17 cellular contexts compared by ENCODE assay signal in the genomic region with DNA sequence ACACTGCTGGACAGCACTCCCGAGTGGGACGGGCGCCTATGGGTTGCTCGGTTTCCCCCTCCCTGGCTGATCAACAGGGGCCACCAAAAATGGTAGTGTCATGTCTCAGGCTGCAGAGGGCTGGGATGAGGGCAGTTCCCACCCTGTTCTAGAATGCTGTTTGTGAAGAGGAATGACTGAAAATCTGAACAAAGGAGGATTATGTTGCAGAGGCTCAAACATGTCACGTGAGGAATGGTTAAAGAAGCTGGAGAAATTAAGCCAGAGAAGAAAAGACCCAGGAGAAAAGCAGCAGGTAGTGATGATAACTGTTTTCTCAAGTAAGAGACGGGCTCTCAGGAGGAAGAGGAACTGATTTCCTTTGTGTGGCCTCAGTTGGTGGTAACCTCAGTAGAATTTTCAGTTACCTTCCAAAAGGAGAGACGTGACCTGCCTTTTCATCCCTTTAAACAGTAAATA. TPM values are rescaled to one million over a fixed set of nuclear protein-coding genes. Genes with fewer than 3 reads are reported as not detected.
DNase-seq lines count a peak whose midpoint lies in the region; ATAC-seq and TF ChIP-seq lines count a peak whose summit lies in the region.
"Had no signal": no experiment of that assay in that cellular context is flagged by ENCODE, and none has a peak within 500 bp of the region (broad histone marks: within the 10 kb centered on the region; RNA-seq: fewer than 3 reads in every experiment).

No MANE protein-coding gene starts in this region.

- no peaks in the 10 kb centered on the region for H3K9me3 Mint-ChIP-seq in activated T-helper 2 cell treated with anti-CD3 and anti-CD28 coated beads, Interferon-gamma antibody, Interleukin-2, Interleukin-4, amounts not matched to agents 10 μg/mL and 5 μg/mL and 100 μg/mL, durations not matched to agents 14 hours and 24 hours and 36 hours
- no peaks in the 10 kb centered on the region for H3K9me3 Mint-ChIP-seq in progenitor cell of endocrine pancreas (ENCODE audit: low read depth)
- H3K9me3 Mint-ChIP-seq: activated naive CD4-positive, alpha-beta T cell treated with anti-CD3 and anti-CD28 coated beads for 36 hours; CD8-positive, alpha-beta memory T cell; T-helper 1 cell treated with Interleukin-12 subunit alpha and Interleukin-12 subunit beta and Interleukin-4 antibody, amounts not matched to agents 30 μg/mL and 1 μg/mL, for 36 hours had no signal

- H3K36me3 ChIP-seq in H7 (replicated peaks; ENCODE audit: control insufficient read depth, insufficient read depth, low read length) (peaks cover 3% of the 10 kb centered on the region), iPS-18a (ENCODE audit: control insufficient read depth, low read depth, low read length) (peaks cover 9% of the 10 kb centered on the region)
- H3K36me3 ChIP-seq: prostate gland had no signal

- no peak overlapping the region for H3K4me3 Mint-ChIP-seq in activated T-helper 2 cell treated with anti-CD3 and anti-CD28 coated beads, Interferon-gamma antibody, Interleukin-2, Interleukin-4, amounts not matched to agents 10 μg/mL and 5 μg/mL and 100 μg/mL, durations not matched to agents 14 hours and 24 hours and 36 hours (ENCODE audit: low read depth)
- H3K4me3 Mint-ChIP-seq in progenitor cell of endocrine pancreas (ENCODE audit: low read depth): no peak overlapping the region
- H3K4me3 Mint-ChIP-seq: activated naive CD4-positive, alpha-beta T cell treated with anti-CD3 and anti-CD28 coated beads for 36 hours; CD8-positive, alpha-beta memory T cell; T-helper 1 cell treated with Interleukin-12 subunit alpha and Interleukin-12 subunit beta and Interleukin-4 antibody, amounts not matched to agents 30 μg/mL and 1 μg/mL, for 36 hours had no signal

- no peaks in the 10 kb centered on the region for H3K27me3 Mint-ChIP-seq in activated T-helper 2 cell treated with anti-CD3 and anti-CD28 coated beads, Interferon-gamma antibody, Interleukin-2, Interleukin-4, amounts not matched to agents 10 μg/mL and 5 μg/mL and 100 μg/mL, durations not matched to agents 14 hours and 24 hours and 36 hours (ENCODE audit: low read depth)
- H3K27me3 Mint-ChIP-seq in progenitor cell of endocrine pancreas: no peaks in the 10 kb centered on the region
- H3K27me3 Mint-ChIP-seq: CD8-positive, alpha-beta memory T cell had no signal

- peak; percentile 78 for DNase-seq in H7
- no peak for DNase-seq in activated T-helper 2 cell treated with anti-CD3 and anti-CD28 coated beads, Interferon-gamma antibody, Interleukin-2, Interleukin-4, amounts not matched to agents 10 μg/mL and 5 μg/mL and 100 μg/mL, durations not matched to agents 14 hours and 24 hours and 36 hours (ENCODE audit: low spot score)
- no peak for DNase-seq in progenitor cell of endocrine pancreas (ENCODE audit: low spot score, unreplicated experiment)
- no peak for DNase-seq in lower leg skin (ENCODE audit: low spot score in 2 of 2)
- DNase-seq in activated T-cell treated with anti-CD3 and anti-CD28 coated beads, Interleukin-2, amount 50 U/mL, for 48 hours: no peak
- DNase-seq: activated CD4-positive, CD25-positive, alpha-beta regulatory T cell treated with anti-CD3 and anti-CD28 coated beads, Interleukin-2, amount 50 U/mL, for 72 hours; activated naive CD4-positive, alpha-beta T cell treated with anti-CD3 and anti-CD28 coated beads for 36 hours; CD8-positive, alpha-beta memory T cell; effector CD8-positive, alpha-beta T cell; EL; left lung; NCI-H446 had no signal

- intact Hi-C loops in activated T-helper 2 cell treated with anti-CD3 and anti-CD28 coated beads, Interferon-gamma antibody, Interleukin-2, Interleukin-4, amounts not matched to agents 10 μg/mL and 5 μg/mL and 100 μg/mL, durations not matched to agents 14 hours and 24 hours and 36 hours (cut with micrococcal nuclease): no loop called here
- intact Hi-C loops in lower leg skin (cut with DNase I; ENCODE audit: low total_unique reads): no loop called here

- no peak for TF ChIP-seq CTCF in progenitor cell of endocrine pancreas (IDR thresholded peaks at IDR 0.05; ENCODE audit: unreplicated experiment)
- no peak for TF ChIP-seq CTCF in lower leg skin (IDR thresholded peaks at IDR 0.05)

- peaks cover 23% of the 10 kb centered on the region for H3K4me1 ChIP-seq in iPS-18a (ENCODE audit: control insufficient read depth, low read depth, low read length)
- H3K4me1 ChIP-seq: prostate gland had no signal

- TF ChIP-seq POLR2A in lower leg skin (IDR thresholded peaks at IDR 0.05): no peak

- peaks cover 53% of the 10 kb centered on the region for H3K36me3 Mint-ChIP-seq in activated T-helper 2 cell treated with anti-CD3 and anti-CD28 coated beads, Interferon-gamma antibody, Interleukin-2, Interleukin-4, amounts not matched to agents 10 μg/mL and 5 μg/mL and 100 μg/mL, durations not matched to agents 14 hours and 24 hours and 36 hours (ENCODE audit: low read depth)
- H3K36me3 Mint-ChIP-seq in progenitor cell of endocrine pancreas (ENCODE audit: insufficient read depth): peaks cover 20% of the 10 kb centered on the region

- ATAC-seq in HG03175 (IDR thresholded peaks at IDR 0.05; ENCODE audit: unreplicated experiment) (no peak), HG03565 (IDR thresholded peaks at IDR 0.05; ENCODE audit: unreplicated experiment) (no peak)
- ATAC-seq: left lung had no signal

- H3K27ac ChIP-seq in iPS-18a (ENCODE audit: low read length): no peak overlapping the region
- H3K27ac ChIP-seq: left lung, prostate gland had no signal

- peak overlapping the region; percentile 9 for H3K27ac Mint-ChIP-seq in activated T-helper 2 cell treated with anti-CD3 and anti-CD28 coated beads, Interferon-gamma antibody, Interleukin-2, Interleukin-4, amounts not matched to agents 10 μg/mL and 5 μg/mL and 100 μg/mL, durations not matched to agents 14 hours and 24 hours and 36 hours
- peak overlapping the region; percentile 8 for H3K27ac Mint-ChIP-seq in progenitor cell of endocrine pancreas
- H3K27ac Mint-ChIP-seq: activated naive CD4-positive, alpha-beta T cell treated with anti-CD3 and anti-CD28 coated beads for 36 hours; T-helper 1 cell treated with Interleukin-12 subunit alpha and Interleukin-12 subunit beta and Interleukin-4 antibody, amounts not matched to agents 30 μg/mL and 1 μg/mL, for 36 hours had no signal

- H3K4me3 ChIP-seq in H7 (ENCODE audit: insufficient read depth, low read depth, low read length): no peak overlapping the region
- no peak overlapping the region for H3K4me3 ChIP-seq in iPS-18a (ENCODE audit: low read length)
- H3K4me3 ChIP-seq in lower leg skin (ENCODE audit: low read depth, poor library complexity, severe bottlenecking): no peak overlapping the region
- H3K4me3 ChIP-seq: left lung, prostate gland had no signal

- peak overlapping the region; percentile 9 for H3K9ac ChIP-seq in iPS-18a (ENCODE audit: low read length)

- H3K4me1 Mint-ChIP-seq in activated T-helper 2 cell treated with anti-CD3 and anti-CD28 coated beads, Interferon-gamma antibody, Interleukin-2, Interleukin-4, amounts not matched to agents 10 μg/mL and 5 μg/mL and 100 μg/mL, durations not matched to agents 14 hours and 24 hours and 36 hours (ENCODE audit: low read depth): peaks cover 6% of the 10 kb centered on the region
- no peaks in the 10 kb centered on the region for H3K4me1 Mint-ChIP-seq in progenitor cell of endocrine pancreas (ENCODE audit: low read depth)

- WGBS in lower leg skin, 2 donors: 84 to 87% methylated on average over 7 of the region's 7 CpGs

- H3K27me3 ChIP-seq in H7 (ENCODE audit: control insufficient read depth, insufficient read depth, low read length) (no peaks in the 10 kb centered on the region), iPS-18a (ENCODE audit: control insufficient read depth, insufficient read depth, low read length) (no peaks in the 10 kb centered on the region)
- H3K27me3 ChIP-seq: left lung had no signal

- H3K9me3 ChIP-seq in iPS-18a (ENCODE audit: control insufficient read depth, low read depth, low read length): no peaks in the 10 kb centered on the region
- H3K9me3 ChIP-seq: left lung, prostate gland had no signal

RNA-seq across cellular contexts. Expression of a gene that starts 10.4 kb away (rescaled TPM):
- 53.2 and 59.9 TPM in 2 replicates for total RNA-seq in H7 (2014; rRNA removed; shearing (Covaris generic))
- 61.4 and 63.1 TPM in 2 replicates for total RNA-seq in activated T-helper 2 cell treated with anti-CD3 and anti-CD28 coated beads, Interferon-gamma antibody, Interleukin-2, Interleukin-4, amounts not matched to agents 10 μg/mL and 5 μg/mL and 100 μg/mL, durations not matched to agents 14 hours and 24 hours and 36 hours
- total RNA-seq in progenitor cell of endocrine pancreas (101 and 103 TPM in 2 replicates), lower leg skin (10 to 100 TPM; 54.3 to 93.1 (median 76.6) TPM)

RNA-seq across cellular contexts. Expression of a gene that starts 50.2 kb away (rescaled TPM):
- total RNA-seq in H7 (2014; rRNA removed; shearing (Covaris generic)): 28.2 and 32.3 TPM in 2 replicates
- 22.7 and 23.4 TPM in 2 replicates for total RNA-seq in activated T-helper 2 cell treated with anti-CD3 and anti-CD28 coated beads, Interferon-gamma antibody, Interleukin-2, Interleukin-4, amounts not matched to agents 10 μg/mL and 5 μg/mL and 100 μg/mL, durations not matched to agents 14 hours and 24 hours and 36 hours
- total RNA-seq in progenitor cell of endocrine pancreas: 14.0 and 19.4 TPM in 2 replicates
- 10 to 100 TPM; 12.3 to 21.9 (median 15.0) TPM for total RNA-seq in lower leg skin
